In the genomic region with DNA sequence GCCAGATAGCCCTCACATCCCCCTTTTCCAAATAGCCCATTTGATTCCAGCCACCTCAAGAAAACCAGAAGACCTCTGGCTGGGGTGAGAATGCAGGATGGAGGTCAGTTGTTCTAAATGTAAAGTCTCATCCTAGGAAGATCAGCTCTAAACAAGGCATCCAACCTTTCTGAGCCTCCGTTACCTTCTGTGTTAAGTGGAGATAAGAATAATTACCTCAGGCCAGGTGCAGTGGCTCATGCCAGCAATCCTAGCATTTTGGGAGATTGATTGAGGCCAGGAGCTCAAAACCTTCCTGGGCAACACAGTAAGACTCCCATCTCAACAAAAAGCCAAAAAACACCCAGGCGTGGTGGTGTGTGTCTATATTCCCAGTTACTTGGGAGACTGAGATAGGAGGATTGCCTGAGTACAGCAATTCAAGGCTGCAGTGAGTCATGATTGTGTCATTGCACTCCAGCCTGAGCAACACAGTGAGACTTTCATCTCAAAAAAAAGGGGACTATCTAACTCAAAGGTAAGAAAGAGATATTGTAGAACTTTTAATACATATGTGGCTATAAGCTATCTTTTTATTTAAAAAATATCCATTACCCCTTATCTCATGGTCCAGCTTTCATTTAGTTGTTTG, we compare ENCODE assay signal across 1 cellular context.
TF ChIP-seq lines count a peak whose summit lies in the region.

No MANE protein-coding gene starts in this region.

TF ChIP-seq in K562, 482 proteins besides CTCF, POLR2A, EP300 and RAD21 (continued from another document):
- TF ChIP-seq BCLAF1 (IDR thresholded peaks at IDR 0.05; ENCODE audit: borderline replicate concordance in 1 of 2, control insufficient read depth in 1 of 2, low read depth in 2 of 2, low read length in 1 of 2) = peak in 1 of 2 experiments; percentile 60; a peak in 1 of 4 replicates
- no peak for TF ChIP-seq ZNF165 (CRISPR knock-in tag; IDR thresholded peaks at IDR 0.05; ENCODE audit: borderline replicate concordance)
